Comparison of ENCODE assay signal across 15 cellular contexts in genomic region chr19:39345956-39346355, GRCh38. TPM values are rescaled to one million over a fixed set of nuclear protein-coding genes. Genes with fewer than 3 reads are reported as not detected.
DNase-seq lines count a peak whose midpoint lies in the region; ATAC-seq and TF ChIP-seq lines count a peak whose summit lies in the region.
"Had no signal": no experiment of that assay in that cellular context is flagged by ENCODE, and none has a peak within 500 bp of the region (broad histone marks: within the 10 kb centered on the region; RNA-seq: fewer than 3 reads in every experiment).

No MANE protein-coding gene starts in this region.

- H3K27ac ChIP-seq in DND-41 (ENCODE audit: low read length) (no peak overlapping the region), hepatocyte (no peak overlapping the region)
- H3K27ac ChIP-seq: HL-60 had no signal

- H3K9ac ChIP-seq in DND-41 (ENCODE audit: low read depth, low read length) = no peak overlapping the region

- H3K4me3 ChIP-seq in DND-41 (ENCODE audit: low read depth in 1 of 2, low read length in 2 of 2) (no peak overlapping the region), hepatocyte (no peak overlapping the region)

- H3K27me3 Mint-ChIP-seq in activated T-helper 17 cell treated with anti-CD3 and anti-CD28 coated beads, Interleukin-2, amount 50 U/mL, for 72 hours = no peaks in the 10 kb centered on the region
- H3K27me3 Mint-ChIP-seq in stimulated activated memory B cell treated with anti-CD40 and anti-IgM and Interleukin-4, amounts not matched to agents 10 μg/mL and 1 μg/mL and 100 μg/mL, for 72 hours = no peaks in the 10 kb centered on the region

- H3K79me2 ChIP-seq in DND-41 (ENCODE audit: insufficient read depth, low read length) (peaks cover 90% of the 10 kb centered on the region), hepatocyte (peaks cover 76% of the 10 kb centered on the region)

- H3K9me3 Mint-ChIP-seq in activated T-helper 17 cell treated with anti-CD3 and anti-CD28 coated beads, Interleukin-2, amount 50 U/mL, for 72 hours = no peaks in the 10 kb centered on the region
- no peaks in the 10 kb centered on the region for H3K9me3 Mint-ChIP-seq in stimulated activated memory B cell treated with anti-CD40 and anti-IgM and Interleukin-4, amounts not matched to agents 10 μg/mL and 1 μg/mL and 100 μg/mL, for 72 hours
- H3K9me3 Mint-ChIP-seq: activated naive CD4-positive, alpha-beta T cell treated with anti-CD3 and anti-CD28 coated beads, Interleukin-2, amount 50 U/mL, for 72 hours had no signal

- H3K4me1 ChIP-seq in DND-41 (ENCODE audit: insufficient read depth, low read length) (peaks cover 39% of the 10 kb centered on the region), hepatocyte (ENCODE audit: insufficient read depth) (peaks cover 7% of the 10 kb centered on the region)

- H3K4me3 Mint-ChIP-seq in activated T-helper 17 cell treated with anti-CD3 and anti-CD28 coated beads, Interleukin-2, amount 50 U/mL, for 72 hours = peak overlapping the region; percentile 78
- no peak overlapping the region for H3K4me3 Mint-ChIP-seq in stimulated activated memory B cell treated with anti-CD40 and anti-IgM and Interleukin-4, amounts not matched to agents 10 μg/mL and 1 μg/mL and 100 μg/mL, for 72 hours

- H3K27me3 ChIP-seq in DND-41 (ENCODE audit: insufficient read depth, low read length, poor library complexity) (no peaks in the 10 kb centered on the region), hepatocyte (no peaks in the 10 kb centered on the region)

- H3K4me2 ChIP-seq in DND-41 (ENCODE audit: insufficient read depth, low read length) (peak overlapping the region; percentile 76), hepatocyte (peak overlapping the region; percentile 5)

- no peak for TF ChIP-seq CTCF in DND-41 (IDR thresholded peaks at IDR 0.05; ENCODE audit: borderline replicate concordance, extremely low read depth, low read length, poor library complexity, severe bottlenecking)
- TF ChIP-seq CTCF in hepatocyte (IDR thresholded peaks at IDR 0.05; ENCODE audit: poor library complexity) = no peak

- DNase-seq in DND-41 = no peak
- no peak for DNase-seq in hepatocyte (ENCODE audit: low spot score)
- no peak for DNase-seq in CD1c-positive myeloid dendritic cell (ENCODE audit: extremely low spot score)
- DNase-seq in SHP77 (lab: John Stamatoyannopoulos, UW) = no peak
- DNase-seq in stimulated activated CD4-positive, alpha-beta T cell treated with anti-CD3 and anti-CD28 coated beads, Interleukin-4, amount 100 ng/mL, for 1 hour = no peak
- DNase-seq: activated CD8-positive, alpha-beta memory T cell treated with anti-CD3 and anti-CD28 coated beads for 24 hours; effector CD8-positive, alpha-beta T cell; NCI-H2081 treated with DMSO at 0.1 percent for 48 hours; Right ventricle myocardium superior had no signal

- H2AFZ ChIP-seq in DND-41 (ENCODE audit: low read depth, low read length) (no peak overlapping the region), hepatocyte (no peak overlapping the region)

- WGBS in hepatocyte (ENCODE audit: low lambda C conversion rate, missing lambda C conversion rate) = 84% methylated on average over 1 of the region's 1 CpG

- no peak for ATAC-seq in DND-41 (ENCODE audit: insufficient read depth, low read depth)
- ATAC-seq in activated T-helper 17 cell treated with anti-CD3 and anti-CD28 coated beads, Interleukin-2, amount 50 U/mL, for 72 hours (replicated peaks) = no peak
- no peak for ATAC-seq in stimulated activated memory B cell treated with anti-CD40 and anti-IgM and Interleukin-4, amounts not matched to agents 10 μg/mL and 1 μg/mL and 100 μg/mL, for 72 hours
- ATAC-seq: activated naive CD4-positive, alpha-beta T cell treated with anti-CD3 and anti-CD28 coated beads, Interleukin-2, amount 50 U/mL, for 72 hours had no signal

- H3K36me3 Mint-ChIP-seq in activated T-helper 17 cell treated with anti-CD3 and anti-CD28 coated beads, Interleukin-2, amount 50 U/mL, for 72 hours (ENCODE audit: low read depth) = peaks cover 74% of the 10 kb centered on the region
- peaks cover 42% of the 10 kb centered on the region for H3K36me3 Mint-ChIP-seq in stimulated activated memory B cell treated with anti-CD40 and anti-IgM and Interleukin-4, amounts not matched to agents 10 μg/mL and 1 μg/mL and 100 μg/mL, for 72 hours

- peaks cover 50% of the 10 kb centered on the region for H3K36me3 ChIP-seq in DND-41 (ENCODE audit: insufficient read depth, low read length)
- H3K36me3 ChIP-seq in hepatocyte (replicated peaks; ENCODE audit: insufficient read depth, low read depth) = no peaks in the 10 kb centered on the region

- H3K9me3 ChIP-seq in DND-41 (ENCODE audit: insufficient read depth, low read length, severe bottlenecking) (no peaks in the 10 kb centered on the region), hepatocyte (ENCODE audit: low read depth) (no peaks in the 10 kb centered on the region)

- no peaks in the 10 kb centered on the region for H3K9me2 ChIP-seq in hepatocyte (replicated peaks; ENCODE audit: insufficient read depth)

- H4K20me1 ChIP-seq in DND-41 (ENCODE audit: insufficient read depth, low read length) (peaks cover 60% of the 10 kb centered on the region), hepatocyte (ENCODE audit: insufficient read depth, poor library complexity, severe bottlenecking) (peaks cover 48% of the 10 kb centered on the region)

- peaks cover 55% of the 10 kb centered on the region for H3K4me1 Mint-ChIP-seq in activated T-helper 17 cell treated with anti-CD3 and anti-CD28 coated beads, Interleukin-2, amount 50 U/mL, for 72 hours
- peaks cover 66% of the 10 kb centered on the region for H3K4me1 Mint-ChIP-seq in stimulated activated memory B cell treated with anti-CD40 and anti-IgM and Interleukin-4, amounts not matched to agents 10 μg/mL and 1 μg/mL and 100 μg/mL, for 72 hours

- peak overlapping the region; percentile 73 for H3K27ac Mint-ChIP-seq in activated T-helper 17 cell treated with anti-CD3 and anti-CD28 coated beads, Interleukin-2, amount 50 U/mL, for 72 hours
- H3K27ac Mint-ChIP-seq in stimulated activated memory B cell treated with anti-CD40 and anti-IgM and Interleukin-4, amounts not matched to agents 10 μg/mL and 1 μg/mL and 100 μg/mL, for 72 hours = peak overlapping the region; percentile 64

RNA-seq across cellular contexts. Expression of gene SAMD4B, which starts 3.7 kb away (rescaled TPM):
- total RNA-seq in activated T-helper 17 cell treated with anti-CD3 and anti-CD28 coated beads, Interleukin-2, amount 50 U/mL, for 72 hours = 10 to 100 TPM; 52.8 to 75.1 TPM
- total RNA-seq in hepatocyte = 39.2 and 54.8 TPM in 2 replicates
- polyA plus RNA-seq in hepatocyte = 61.0 and 66.5 TPM in 2 replicates

RNA-seq across cellular contexts. Expression of gene GMFG, which starts 10.1 kb away (rescaled TPM):
- 100 to 1,000 TPM; 330 to 351 TPM for total RNA-seq in activated T-helper 17 cell treated with anti-CD3 and anti-CD28 coated beads, Interleukin-2, amount 50 U/mL, for 72 hours
- 0.32 TPM in 1 of 2 replicates, not detected in the other for total RNA-seq in hepatocyte
- 0.86 and 2.9 TPM in 2 replicates for polyA plus RNA-seq in hepatocyte
- total RNA-seq: myocyte had no signal
- polyA plus RNA-seq: keratinocyte had no signal

RNA-seq across cellular contexts. Expression of gene LRFN1, which starts 25.3 kb away (rescaled TPM):
- 1 to 10 TPM; 3.7 to 10.0 TPM for total RNA-seq in activated T-helper 17 cell treated with anti-CD3 and anti-CD28 coated beads, Interleukin-2, amount 50 U/mL, for 72 hours
- total RNA-seq in hepatocyte = 1.1 and 2.4 TPM in 2 replicates
- polyA plus RNA-seq in hepatocyte = 5.6 and 6.1 TPM in 2 replicates

RNA-seq across cellular contexts. Expression of gene PAF1, which starts 45.0 kb away (rescaled TPM):
- total RNA-seq in activated T-helper 17 cell treated with anti-CD3 and anti-CD28 coated beads, Interleukin-2, amount 50 U/mL, for 72 hours = 10 to 100 TPM; 46.6 to 58.6 TPM
- 30.4 and 42.5 TPM in 2 replicates for total RNA-seq in hepatocyte
- polyA plus RNA-seq in hepatocyte = 53.5 and 54.4 TPM in 2 replicates

RNA-seq across cellular contexts. Expression of gene MED29, which starts 45.2 kb away (rescaled TPM):
- total RNA-seq in activated T-helper 17 cell treated with anti-CD3 and anti-CD28 coated beads, Interleukin-2, amount 50 U/mL, for 72 hours = 10 to 100 TPM; 24.6 to 27.7 TPM
- 18.9 and 21.4 TPM in 2 replicates for total RNA-seq in hepatocyte
- polyA plus RNA-seq in hepatocyte = 27.9 and 38.6 TPM in 2 replicates

Comparison
In these comparisons a context has a peak if more than half of its experiments do, and no peak if none do; other contexts are left out.
1. RNA of gene GMFG, which starts 10.1 kb away (total RNA-seq): 330 to 351 TPM in activated T-helper 17 cell treated with anti-CD3 and anti-CD28 coated beads, Interleukin-2, amount 50 U/mL, for 72 hours; 0.32 TPM in hepatocyte; every median in the first group is over 100 times any median in the second.